Comparison of ENCODE assay signal across 23 cellular contexts in the genomic region with DNA sequence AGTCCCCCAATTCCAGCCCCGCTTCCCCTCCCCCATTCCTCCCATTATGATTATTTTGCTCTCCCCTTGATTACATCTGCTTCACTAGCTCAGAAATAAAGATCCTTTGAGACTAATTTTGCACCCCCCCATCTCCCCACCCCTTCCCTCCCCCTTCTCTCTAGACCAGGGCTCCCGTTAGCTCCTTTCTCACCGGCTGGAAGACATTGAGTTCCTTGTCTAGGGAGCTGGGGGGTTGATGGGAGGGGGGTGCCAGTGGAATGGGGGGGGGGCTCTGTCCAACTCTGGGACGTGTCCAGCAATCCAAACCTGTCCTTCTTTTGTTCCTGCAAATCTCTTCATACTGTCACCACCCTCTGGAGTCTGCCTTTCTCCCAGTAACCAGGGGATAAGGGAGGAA.
"Had no signal": no experiment of that assay in that cellular context is flagged by ENCODE, and none has a peak within 500 bp of the region (broad histone marks: within the 10 kb centered on the region; RNA-seq: fewer than 3 reads in every experiment).

No MANE protein-coding gene starts in this region.

- H3K36me3 ChIP-seq: Peyer's patch, SJCRH30 had no signal

- H3K9me3 ChIP-seq: Peyer's patch, SJCRH30, SK-N-SH had no signal

- H3K9me3 Mint-ChIP-seq: activated CD8-positive, alpha-beta T cell treated with anti-CD3 and anti-CD28 coated beads for 36 hours; activated naive CD4-positive, alpha-beta T cell treated with anti-CD3 and anti-CD28 coated beads, Interleukin-2, amount 50 U/mL, for 24 hours; activated T-cell treated with anti-CD3 and anti-CD28 coated beads, Interleukin-2, amount 50 U/mL, for 72 hours had no signal

- H3K4me3 Mint-ChIP-seq: activated CD8-positive, alpha-beta T cell treated with anti-CD3 and anti-CD28 coated beads for 36 hours; activated naive CD4-positive, alpha-beta T cell treated with anti-CD3 and anti-CD28 coated beads, Interleukin-2, amount 50 U/mL, for 24 hours; activated T-cell treated with anti-CD3 and anti-CD28 coated beads, Interleukin-2, amount 50 U/mL, for 72 hours had no signal

- H3K4me1 ChIP-seq: SJCRH30 had no signal

- H3K4me3 ChIP-seq: Peyer's patch, SJCRH30 had no signal

- H3K27ac ChIP-seq: Peyer's patch, RWPE1, SJCRH30, VCaP had no signal

- H3K9ac ChIP-seq: SK-N-SH had no signal

- DNase-seq: activated CD4-positive, alpha-beta T cell treated with anti-CD3 and anti-CD28 coated beads for 4 hours; activated CD8-positive, alpha-beta memory T cell treated with anti-CD3 and anti-CD28 coated beads, Interleukin-2, amount 50 U/mL, for 4 hours; activated CD8-positive, alpha-beta T cell treated with anti-CD3 and anti-CD28 coated beads for 36 hours; activated effector memory CD4-positive, alpha-beta T cell treated with Interleukin-2 at 50 U/mL for 16 hours; activated naive CD4-positive, alpha-beta T cell; activated T-cell treated with anti-CD3 and anti-CD28 coated beads, Interleukin-2, amount 50 U/mL, for 72 hours; aorta; central memory CD4-positive, alpha-beta T cell; KG1; NCI-H1092; NCI-H1417; NCI-H1930; NCI-H2171 treated with DMSO at 0.1 percent for 48 hours; NCI-H345; NCI-H510A; Peyer's patch; Right ventricle myocardium superior; SJCRH30; SK-N-SH; T-helper 1 cell had no signal

- H3K27ac Mint-ChIP-seq: activated CD8-positive, alpha-beta T cell treated with anti-CD3 and anti-CD28 coated beads for 36 hours; activated naive CD4-positive, alpha-beta T cell treated with anti-CD3 and anti-CD28 coated beads, Interleukin-2, amount 50 U/mL, for 24 hours; activated T-cell treated with anti-CD3 and anti-CD28 coated beads, Interleukin-2, amount 50 U/mL, for 72 hours had no signal

- H3K4me2 ChIP-seq: SK-N-SH had no signal

- H3K36me3 Mint-ChIP-seq: activated naive CD4-positive, alpha-beta T cell treated with anti-CD3 and anti-CD28 coated beads, Interleukin-2, amount 50 U/mL, for 24 hours had no signal
